In the genomic region with DNA sequence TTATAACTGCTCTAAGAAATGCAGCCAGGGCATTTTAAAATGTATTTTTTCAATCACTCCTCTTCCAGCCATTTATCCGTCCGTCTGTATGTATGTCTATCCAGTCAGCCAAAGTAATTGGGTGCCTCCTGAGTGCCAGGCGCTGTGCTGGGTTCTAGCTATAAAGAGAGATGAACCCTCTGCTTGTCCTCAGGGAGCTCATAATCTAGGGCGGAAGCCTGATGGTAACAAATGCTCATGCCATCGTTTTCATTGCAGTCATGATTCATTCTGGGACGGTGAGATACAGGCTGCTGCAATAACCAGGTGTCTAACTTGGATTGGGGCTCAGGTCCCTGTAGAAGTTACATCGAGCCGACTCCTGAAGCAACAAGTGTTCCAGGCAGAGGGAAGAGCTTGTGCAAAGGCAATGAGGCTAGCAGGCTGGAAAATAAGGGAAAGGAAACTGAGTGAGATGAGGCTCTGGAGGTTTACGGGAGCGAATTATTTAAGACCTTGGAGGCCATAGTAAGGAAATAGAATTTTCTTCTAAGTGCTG, we compare ENCODE assay signal across 1 cellular context.
TF ChIP-seq lines count a peak whose summit lies in the region.

No MANE protein-coding gene starts in this region.

TF ChIP-seq in HepG2, 621 proteins besides CTCF, POLR2A, EP300 and RAD21:
- TF ChIP-seq, protein P1, sequence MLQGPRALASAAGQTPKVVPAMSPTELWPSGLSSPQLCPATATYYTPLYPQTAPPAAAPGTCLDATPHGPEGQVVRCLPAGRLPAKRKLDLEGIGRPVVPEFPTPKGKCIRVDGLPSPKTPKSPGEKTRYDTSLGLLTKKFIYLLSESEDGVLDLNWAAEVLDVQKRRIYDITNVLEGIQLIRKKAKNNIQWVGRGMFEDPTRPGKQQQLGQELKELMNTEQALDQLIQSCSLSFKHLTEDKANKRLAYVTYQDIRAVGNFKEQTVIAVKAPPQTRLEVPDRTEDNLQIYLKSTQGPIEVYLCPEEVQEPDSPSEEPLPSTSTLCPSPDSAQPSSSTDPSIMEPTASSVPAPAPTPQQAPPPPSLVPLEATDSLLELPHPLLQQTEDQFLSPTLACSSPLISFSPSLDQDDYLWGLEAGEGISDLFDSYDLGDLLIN (CRISPR knock-in tag; IDR thresholded peaks at IDR 0.05; ENCODE audit: borderline replicate concordance), result no peak
- TF ChIP-seq ATF1 (CRISPR knock-in tag; IDR thresholded peaks at IDR 0.05) (0 out of 2 replicates have a peak, but pooled peaks have one; percentile 16), ZNF337 (CRISPR knock-in tag; IDR thresholded peaks at IDR 0.05; ENCODE audit: borderline replicate concordance, low read depth) (no peak), ZNF501 (CRISPR knock-in tag; IDR thresholded peaks at IDR 0.05) (peak; percentile 19; the same call in 1 of the 2 replicates), ZNF205 (CRISPR knock-in tag; IDR thresholded peaks at IDR 0.05) (no peak), RFX1 (IDR thresholded peaks at IDR 0.05) (no peak), RELA (CRISPR knock-in tag; IDR thresholded peaks at IDR 0.05) (no peak), ZSCAN21 (CRISPR knock-in tag; IDR thresholded peaks at IDR 0.05; ENCODE audit: borderline replicate concordance) (no peak), ZIK1 (CRISPR knock-in tag; IDR thresholded peaks at IDR 0.05; ENCODE audit: borderline replicate concordance, low read depth) (no peak), TARDBP (CRISPR knock-in tag; IDR thresholded peaks at IDR 0.05) (no peak), SMAD1 (CRISPR knock-in tag; IDR thresholded peaks at IDR 0.05; ENCODE audit: borderline replicate concordance, low read depth) (no peak), JUND (CRISPR knock-in tag; IDR thresholded peaks at IDR 0.05) (no peak), SIN3A (IDR thresholded peaks at IDR 0.05; ENCODE audit: borderline replicate concordance, low read depth, low read length) (no peak), ZBTB7B (CRISPR knock-in tag; IDR thresholded peaks at IDR 0.05) (no peak), MLLT10 (CRISPR knock-in tag; IDR thresholded peaks at IDR 0.05) (no peak), MED1 (CRISPR knock-in tag; IDR thresholded peaks at IDR 0.05) (no peak), PHB2 (IDR thresholded peaks at IDR 0.05; ENCODE audit: partially characterized antibody) (no peak), ZNF292 (CRISPR knock-in tag; IDR thresholded peaks at IDR 0.05; ENCODE audit: borderline replicate concordance, low read depth) (no peak), NFIB (CRISPR knock-in tag; IDR thresholded peaks at IDR 0.05; ENCODE audit: borderline replicate concordance) (no peak), TBX2 (CRISPR knock-in tag; IDR thresholded peaks at IDR 0.05; ENCODE audit: borderline replicate concordance) (no peak), ZNF274 (CRISPR knock-in tag; IDR thresholded peaks at IDR 0.05) (no peak), HNRNPUL1 (IDR thresholded peaks at IDR 0.05; ENCODE audit: low read depth, low read length) (no peak), SP4 (CRISPR knock-in tag; IDR thresholded peaks at IDR 0.05) (no peak), PLRG1 (conservative IDR thresholded peaks at IDR 0.05) (no peak), FOSL1 (CRISPR knock-in tag; IDR thresholded peaks at IDR 0.05; ENCODE audit: borderline replicate concordance) (no peak), JUN (CRISPR knock-in tag; IDR thresholded peaks at IDR 0.05) (no peak), ZNF263 (CRISPR knock-in tag; IDR thresholded peaks at IDR 0.05) (no peak), ZMYM4 (CRISPR knock-in tag; IDR thresholded peaks at IDR 0.05) (0 out of 2 replicates have a peak, but pooled peaks have one; percentile 9), ZNF607 (CRISPR knock-in tag; IDR thresholded peaks at IDR 0.05; ENCODE audit: borderline replicate concordance) (0 out of 2 replicates have a peak, but pooled peaks have one; percentile 10), SALL1 (CRISPR knock-in tag; IDR thresholded peaks at IDR 0.05) (peak; percentile 3; the same call in 1 of the 2 replicates)
- TF ChIP-seq, protein P2, sequence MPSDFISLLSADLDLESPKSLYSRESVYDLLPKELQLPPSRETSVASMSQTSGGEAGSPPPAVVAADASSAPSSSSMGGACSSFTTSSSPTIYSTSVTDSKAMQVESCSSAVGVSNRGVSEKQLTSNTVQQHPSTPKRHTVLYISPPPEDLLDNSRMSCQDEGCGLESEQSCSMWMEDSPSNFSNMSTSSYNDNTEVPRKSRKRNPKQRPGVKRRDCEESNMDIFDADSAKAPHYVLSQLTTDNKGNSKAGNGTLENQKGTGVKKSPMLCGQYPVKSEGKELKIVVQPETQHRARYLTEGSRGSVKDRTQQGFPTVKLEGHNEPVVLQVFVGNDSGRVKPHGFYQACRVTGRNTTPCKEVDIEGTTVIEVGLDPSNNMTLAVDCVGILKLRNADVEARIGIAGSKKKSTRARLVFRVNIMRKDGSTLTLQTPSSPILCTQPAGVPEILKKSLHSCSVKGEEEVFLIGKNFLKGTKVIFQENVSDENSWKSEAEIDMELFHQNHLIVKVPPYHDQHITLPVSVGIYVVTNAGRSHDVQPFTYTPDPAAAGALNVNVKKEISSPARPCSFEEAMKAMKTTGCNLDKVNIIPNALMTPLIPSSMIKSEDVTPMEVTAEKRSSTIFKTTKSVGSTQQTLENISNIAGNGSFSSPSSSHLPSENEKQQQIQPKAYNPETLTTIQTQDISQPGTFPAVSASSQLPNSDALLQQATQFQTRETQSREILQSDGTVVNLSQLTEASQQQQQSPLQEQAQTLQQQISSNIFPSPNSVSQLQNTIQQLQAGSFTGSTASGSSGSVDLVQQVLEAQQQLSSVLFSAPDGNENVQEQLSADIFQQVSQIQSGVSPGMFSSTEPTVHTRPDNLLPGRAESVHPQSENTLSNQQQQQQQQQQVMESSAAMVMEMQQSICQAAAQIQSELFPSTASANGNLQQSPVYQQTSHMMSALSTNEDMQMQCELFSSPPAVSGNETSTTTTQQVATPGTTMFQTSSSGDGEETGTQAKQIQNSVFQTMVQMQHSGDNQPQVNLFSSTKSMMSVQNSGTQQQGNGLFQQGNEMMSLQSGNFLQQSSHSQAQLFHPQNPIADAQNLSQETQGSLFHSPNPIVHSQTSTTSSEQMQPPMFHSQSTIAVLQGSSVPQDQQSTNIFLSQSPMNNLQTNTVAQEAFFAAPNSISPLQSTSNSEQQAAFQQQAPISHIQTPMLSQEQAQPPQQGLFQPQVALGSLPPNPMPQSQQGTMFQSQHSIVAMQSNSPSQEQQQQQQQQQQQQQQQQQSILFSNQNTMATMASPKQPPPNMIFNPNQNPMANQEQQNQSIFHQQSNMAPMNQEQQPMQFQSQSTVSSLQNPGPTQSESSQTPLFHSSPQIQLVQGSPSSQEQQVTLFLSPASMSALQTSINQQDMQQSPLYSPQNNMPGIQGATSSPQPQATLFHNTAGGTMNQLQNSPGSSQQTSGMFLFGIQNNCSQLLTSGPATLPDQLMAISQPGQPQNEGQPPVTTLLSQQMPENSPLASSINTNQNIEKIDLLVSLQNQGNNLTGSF (CRISPR knock-in tag; IDR thresholded peaks at IDR 0.05), result no peak
- TF ChIP-seq, protein P3, sequence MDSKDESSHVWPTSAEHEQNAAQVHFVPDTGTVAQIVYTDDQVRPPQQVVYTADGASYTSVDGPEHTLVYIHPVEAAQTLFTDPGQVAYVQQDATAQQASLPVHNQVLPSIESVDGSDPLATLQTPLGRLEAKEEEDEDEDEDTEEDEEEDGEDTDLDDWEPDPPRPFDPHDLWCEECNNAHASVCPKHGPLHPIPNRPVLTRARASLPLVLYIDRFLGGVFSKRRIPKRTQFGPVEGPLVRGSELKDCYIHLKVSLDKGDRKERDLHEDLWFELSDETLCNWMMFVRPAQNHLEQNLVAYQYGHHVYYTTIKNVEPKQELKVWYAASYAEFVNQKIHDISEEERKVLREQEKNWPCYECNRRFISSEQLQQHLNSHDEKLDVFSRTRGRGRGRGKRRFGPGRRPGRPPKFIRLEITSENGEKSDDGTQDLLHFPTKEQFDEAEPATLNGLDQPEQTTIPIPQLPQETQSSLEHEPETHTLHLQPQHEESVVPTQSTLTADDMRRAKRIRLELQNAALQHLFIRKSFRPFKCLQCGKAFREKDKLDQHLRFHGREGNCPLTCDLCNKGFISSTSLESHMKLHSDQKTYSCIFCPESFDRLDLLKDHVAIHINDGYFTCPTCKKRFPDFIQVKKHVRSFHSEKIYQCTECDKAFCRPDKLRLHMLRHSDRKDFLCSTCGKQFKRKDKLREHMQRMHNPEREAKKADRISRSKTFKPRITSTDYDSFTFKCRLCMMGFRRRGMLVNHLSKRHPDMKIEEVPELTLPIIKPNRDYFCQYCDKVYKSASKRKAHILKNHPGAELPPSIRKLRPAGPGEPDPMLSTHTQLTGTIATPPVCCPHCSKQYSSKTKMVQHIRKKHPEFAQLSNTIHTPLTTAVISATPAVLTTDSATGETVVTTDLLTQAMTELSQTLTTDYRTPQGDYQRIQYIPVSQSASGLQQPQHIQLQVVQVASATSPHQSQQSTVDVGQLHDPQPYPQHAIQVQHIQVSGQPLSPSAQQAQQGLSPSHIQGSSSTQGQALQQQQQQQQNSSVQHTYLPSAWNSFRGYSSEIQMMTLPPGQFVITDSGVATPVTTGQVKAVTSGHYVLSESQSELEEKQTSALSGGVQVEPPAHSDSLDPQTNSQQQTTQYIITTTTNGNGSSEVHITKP (CRISPR knock-in tag; IDR thresholded peaks at IDR 0.05; ENCODE audit: low read depth), result no peak
- TF ChIP-seq, protein P4, sequence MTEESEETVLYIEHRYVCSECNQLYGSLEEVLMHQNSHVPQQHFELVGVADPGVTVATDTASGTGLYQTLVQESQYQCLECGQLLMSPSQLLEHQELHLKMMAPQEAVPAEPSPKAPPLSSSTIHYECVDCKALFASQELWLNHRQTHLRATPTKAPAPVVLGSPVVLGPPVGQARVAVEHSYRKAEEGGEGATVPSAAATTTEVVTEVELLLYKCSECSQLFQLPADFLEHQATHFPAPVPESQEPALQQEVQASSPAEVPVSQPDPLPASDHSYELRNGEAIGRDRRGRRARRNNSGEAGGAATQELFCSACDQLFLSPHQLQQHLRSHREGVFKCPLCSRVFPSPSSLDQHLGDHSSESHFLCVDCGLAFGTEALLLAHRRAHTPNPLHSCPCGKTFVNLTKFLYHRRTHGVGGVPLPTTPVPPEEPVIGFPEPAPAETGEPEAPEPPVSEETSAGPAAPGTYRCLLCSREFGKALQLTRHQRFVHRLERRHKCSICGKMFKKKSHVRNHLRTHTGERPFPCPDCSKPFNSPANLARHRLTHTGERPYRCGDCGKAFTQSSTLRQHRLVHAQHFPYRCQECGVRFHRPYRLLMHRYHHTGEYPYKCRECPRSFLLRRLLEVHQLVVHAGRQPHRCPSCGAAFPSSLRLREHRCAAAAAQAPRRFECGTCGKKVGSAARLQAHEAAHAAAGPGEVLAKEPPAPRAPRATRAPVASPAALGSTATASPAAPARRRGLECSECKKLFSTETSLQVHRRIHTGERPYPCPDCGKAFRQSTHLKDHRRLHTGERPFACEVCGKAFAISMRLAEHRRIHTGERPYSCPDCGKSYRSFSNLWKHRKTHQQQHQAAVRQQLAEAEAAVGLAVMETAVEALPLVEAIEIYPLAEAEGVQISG (CRISPR knock-in tag; IDR thresholded peaks at IDR 0.05), result no peak
- TF ChIP-seq, protein P5, sequence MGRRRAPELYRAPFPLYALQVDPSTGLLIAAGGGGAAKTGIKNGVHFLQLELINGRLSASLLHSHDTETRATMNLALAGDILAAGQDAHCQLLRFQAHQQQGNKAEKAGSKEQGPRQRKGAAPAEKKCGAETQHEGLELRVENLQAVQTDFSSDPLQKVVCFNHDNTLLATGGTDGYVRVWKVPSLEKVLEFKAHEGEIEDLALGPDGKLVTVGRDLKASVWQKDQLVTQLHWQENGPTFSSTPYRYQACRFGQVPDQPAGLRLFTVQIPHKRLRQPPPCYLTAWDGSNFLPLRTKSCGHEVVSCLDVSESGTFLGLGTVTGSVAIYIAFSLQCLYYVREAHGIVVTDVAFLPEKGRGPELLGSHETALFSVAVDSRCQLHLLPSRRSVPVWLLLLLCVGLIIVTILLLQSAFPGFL (CRISPR knock-in tag; IDR thresholded peaks at IDR 0.05), result no peak
- TF ChIP-seq, protein P6, sequence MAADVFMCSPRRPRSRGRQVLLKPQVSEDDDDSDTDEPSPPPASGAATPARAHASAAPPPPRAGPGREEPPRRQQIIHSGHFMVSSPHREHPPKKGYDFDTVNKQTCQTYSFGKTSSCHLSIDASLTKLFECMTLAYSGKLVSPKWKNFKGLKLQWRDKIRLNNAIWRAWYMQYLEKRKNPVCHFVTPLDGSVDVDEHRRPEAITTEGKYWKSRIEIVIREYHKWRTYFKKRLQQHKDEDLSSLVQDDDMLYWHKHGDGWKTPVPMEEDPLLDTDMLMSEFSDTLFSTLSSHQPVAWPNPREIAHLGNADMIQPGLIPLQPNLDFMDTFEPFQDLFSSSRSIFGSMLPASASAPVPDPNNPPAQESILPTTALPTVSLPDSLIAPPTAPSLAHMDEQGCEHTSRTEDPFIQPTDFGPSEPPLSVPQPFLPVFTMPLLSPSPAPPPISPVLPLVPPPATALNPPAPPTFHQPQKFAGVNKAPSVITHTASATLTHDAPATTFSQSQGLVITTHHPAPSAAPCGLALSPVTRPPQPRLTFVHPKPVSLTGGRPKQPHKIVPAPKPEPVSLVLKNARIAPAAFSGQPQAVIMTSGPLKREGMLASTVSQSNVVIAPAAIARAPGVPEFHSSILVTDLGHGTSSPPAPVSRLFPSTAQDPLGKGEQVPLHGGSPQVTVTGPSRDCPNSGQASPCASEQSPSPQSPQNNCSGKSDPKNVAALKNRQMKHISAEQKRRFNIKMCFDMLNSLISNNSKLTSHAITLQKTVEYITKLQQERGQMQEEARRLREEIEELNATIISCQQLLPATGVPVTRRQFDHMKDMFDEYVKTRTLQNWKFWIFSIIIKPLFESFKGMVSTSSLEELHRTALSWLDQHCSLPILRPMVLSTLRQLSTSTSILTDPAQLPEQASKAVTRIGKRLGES (CRISPR knock-in tag; IDR thresholded peaks at IDR 0.05; ENCODE audit: borderline replicate concordance), result no peak
- TF ChIP-seq, protein P7, sequence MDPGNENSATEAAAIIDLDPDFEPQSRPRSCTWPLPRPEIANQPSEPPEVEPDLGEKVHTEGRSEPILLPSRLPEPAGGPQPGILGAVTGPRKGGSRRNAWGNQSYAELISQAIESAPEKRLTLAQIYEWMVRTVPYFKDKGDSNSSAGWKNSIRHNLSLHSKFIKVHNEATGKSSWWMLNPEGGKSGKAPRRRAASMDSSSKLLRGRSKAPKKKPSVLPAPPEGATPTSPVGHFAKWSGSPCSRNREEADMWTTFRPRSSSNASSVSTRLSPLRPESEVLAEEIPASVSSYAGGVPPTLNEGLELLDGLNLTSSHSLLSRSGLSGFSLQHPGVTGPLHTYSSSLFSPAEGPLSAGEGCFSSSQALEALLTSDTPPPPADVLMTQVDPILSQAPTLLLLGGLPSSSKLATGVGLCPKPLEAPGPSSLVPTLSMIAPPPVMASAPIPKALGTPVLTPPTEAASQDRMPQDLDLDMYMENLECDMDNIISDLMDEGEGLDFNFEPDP (CRISPR knock-in tag; conservative IDR thresholded peaks at IDR 0.05), result no peak
- TF ChIP-seq, protein P8, sequence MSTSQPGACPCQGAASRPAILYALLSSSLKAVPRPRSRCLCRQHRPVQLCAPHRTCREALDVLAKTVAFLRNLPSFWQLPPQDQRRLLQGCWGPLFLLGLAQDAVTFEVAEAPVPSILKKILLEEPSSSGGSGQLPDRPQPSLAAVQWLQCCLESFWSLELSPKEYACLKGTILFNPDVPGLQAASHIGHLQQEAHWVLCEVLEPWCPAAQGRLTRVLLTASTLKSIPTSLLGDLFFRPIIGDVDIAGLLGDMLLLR (CRISPR knock-in tag; IDR thresholded peaks at IDR 0.05), result no peak
